23 cellular contexts compared by ENCODE assay signal in genomic region chr9:21583628-21584027, GRCh38.
A peak's percentile ranks its signal among the peaks of the same experiment; 100 is the strongest.
DNase-seq lines count a peak whose midpoint lies in the region; ATAC-seq, FAIRE-seq and TF ChIP-seq lines count a peak whose summit lies in the region.
"Had no signal": no experiment of that assay in that cellular context is flagged by ENCODE, and none has a peak within 500 bp of the region (broad histone marks: within the 10 kb centered on the region; RNA-seq: fewer than 3 reads in every experiment).

No MANE protein-coding gene starts in this region.

- no peaks in the 10 kb centered on the region for H3K27me3 Mint-ChIP-seq in astrocyte (ENCODE audit: low read depth, unreplicated experiment)

- H2BK120ac ChIP-seq in mesenchymal stem cell (ENCODE audit: low read depth, low read length): no peak overlapping the region

- no peak overlapping the region for H2BK12ac ChIP-seq in mesenchymal stem cell (ENCODE audit: low read length in 2 of 2)

- no peaks in the 10 kb centered on the region for H3K27me3 ChIP-seq in astrocyte (ENCODE audit: insufficient read depth, low read length)
- H3K27me3 ChIP-seq in mesenchymal stem cell (ENCODE audit: control insufficient read depth in 1 of 2, insufficient read depth in 1 of 2, low read length in 2 of 2): no peaks in the 10 kb centered on the region
- no peaks in the 10 kb centered on the region for H3K27me3 ChIP-seq in tibial nerve
- H3K27me3 ChIP-seq: Peyer's patch, SJCRH30 had no signal

- H3K79me1 ChIP-seq in mesenchymal stem cell (replicated peaks; ENCODE audit: low read length, poor library complexity, severe bottlenecking): peaks cover 1% of the 10 kb centered on the region

- no peak overlapping the region for H3K4me3 Mint-ChIP-seq in astrocyte (ENCODE audit: unreplicated experiment)
- H3K4me3 Mint-ChIP-seq: CD14-positive monocyte had no signal

- no peak overlapping the region for H3K18ac ChIP-seq in mesenchymal stem cell (ENCODE audit: low read depth in 1 of 2, low read length in 2 of 2)

- no peak overlapping the region for H3K23ac ChIP-seq in mesenchymal stem cell (ENCODE audit: low read length in 2 of 2)

- no peak overlapping the region for H4K91ac ChIP-seq in mesenchymal stem cell (ENCODE audit: low read length)

- H3K4me3 ChIP-seq in A549 (no peak overlapping the region), astrocyte (ENCODE audit: insufficient read depth, low read depth, low read length) (no peak overlapping the region), mesenchymal stem cell (ENCODE audit: insufficient read depth in 1 of 2, low read depth in 1 of 2, low read length in 2 of 2) (no peak overlapping the region), tibial nerve (no peak overlapping the region)
- H3K4me3 ChIP-seq: K562, Peyer's patch, SJCRH30 had no signal

- no peak overlapping the region for H2AK5ac ChIP-seq in mesenchymal stem cell (ENCODE audit: low read length, severe bottlenecking)

- H3K4me1 ChIP-seq in A549 (peaks cover 91% of the 10 kb centered on the region), astrocyte (ENCODE audit: insufficient read depth, low read length) (peaks cover 10% of the 10 kb centered on the region), mesenchymal stem cell (ENCODE audit: control insufficient read depth, insufficient read depth, low read depth, low read length) (peaks cover 2% of the 10 kb centered on the region), tibial nerve (no peaks in the 10 kb centered on the region)
- H3K4me1 ChIP-seq: SJCRH30 had no signal

- TF ChIP-seq POLR2A in A549 (IDR thresholded peaks at IDR 0.05; ENCODE audit: low read length): no peak
- TF ChIP-seq POLR2A in tibial nerve (IDR thresholded peaks at IDR 0.05): no peak

- TF ChIP-seq EP300 in A549 (IDR thresholded peaks at IDR 0.05): no peak
- TF ChIP-seq EP300 in tibial nerve (IDR thresholded peaks at IDR 0.05): no peak

- H2BK5ac ChIP-seq in mesenchymal stem cell (ENCODE audit: low read depth, low read length, poor library complexity, severe bottlenecking): no peak overlapping the region

- no peaks in the 10 kb centered on the region for H4K20me1 ChIP-seq in astrocyte (ENCODE audit: insufficient read depth, low read length)

- peak overlapping the region; percentile 96 for H3K4me2 ChIP-seq in A549
- H3K4me2 ChIP-seq in astrocyte (ENCODE audit: low read length): no peak overlapping the region
- no peak overlapping the region for H3K4me2 ChIP-seq in mesenchymal stem cell (ENCODE audit: low read length, poor library complexity, severe bottlenecking)

- TF ChIP-seq CTCF in A549 (IDR thresholded peaks at IDR 0.05) (no peak), astrocyte (IDR thresholded peaks at IDR 0.05; ENCODE audit: insufficient read depth, low read depth, low read length) (no peak), tibial nerve (IDR thresholded peaks at IDR 0.05) (no peak)

- TF ChIP-seq RAD21 in A549 (conservative IDR thresholded peaks at IDR 0.05 in 1 of 2, IDR thresholded peaks at IDR 0.05 in 1 of 2): no peak

- no peak overlapping the region for H3K4ac ChIP-seq in mesenchymal stem cell (ENCODE audit: low read depth in 1 of 2, low read length in 2 of 2)

- H3K79me2 ChIP-seq in astrocyte (ENCODE audit: insufficient read depth, low read length): peaks cover 85% of the 10 kb centered on the region

- no peaks in the 10 kb centered on the region for H3K36me3 ChIP-seq in astrocyte (ENCODE audit: insufficient read depth, low read length)
- no peaks in the 10 kb centered on the region for H3K36me3 ChIP-seq in mesenchymal stem cell (ENCODE audit: control insufficient read depth in 1 of 2, insufficient read depth in 2 of 2, low read depth in 1 of 2, low read length in 2 of 2)
- no peaks in the 10 kb centered on the region for H3K36me3 ChIP-seq in tibial nerve
- H3K36me3 ChIP-seq: Peyer's patch, SJCRH30 had no signal

- CTCF ChIA-PET in A549 (lab: Yijun Ruan, JAX): no interaction called here

- H3K9me3 Mint-ChIP-seq in astrocyte (ENCODE audit: unreplicated experiment): no peaks in the 10 kb centered on the region

- H2AFZ ChIP-seq in astrocyte (ENCODE audit: low read depth, low read length): no peak overlapping the region
- no peak overlapping the region for H2AFZ ChIP-seq in mesenchymal stem cell (ENCODE audit: low read depth, low read length)

- H3K27ac ChIP-seq in A549 (peak overlapping the region; percentile 93 to 97), astrocyte (ENCODE audit: low read depth, low read length) (no peak overlapping the region), mesenchymal stem cell (ENCODE audit: low read length, poor library complexity, severe bottlenecking) (no peak overlapping the region), tibial nerve (no peak overlapping the region)
- H3K27ac ChIP-seq: 22Rv1, Peyer's patch, SJCRH30 had no signal

- H3K27ac Mint-ChIP-seq in astrocyte (ENCODE audit: unreplicated experiment): no peak overlapping the region
- H3K27ac Mint-ChIP-seq: CD14-positive monocyte had no signal

- no peak for DNase-seq in A549 (ENCODE audit: low read depth in 1 of 2, low spot score in 1 of 2)
- DNase-seq in HT-29 (ENCODE audit: low spot score): peak; percentile 30
- peak; percentile 55 for DNase-seq in astrocyte (ENCODE audit: low read depth)
- DNase-seq in mesenchymal stem cell: no peak
- no peak for DNase-seq in tibial nerve (ENCODE audit: low spot score in 2 of 2)
- no peak for DNase-seq in Kasumi-1 (lab: John Stamatoyannopoulos, UW)
- DNase-seq: DMS53, GDM1, NCI-H1092 treated with DMSO at 0.1 percent for 48 hours, NCI-H146, NCI-H2029 treated with DMSO at 0.1 percent for 48 hours, NCI-H226, NCI-H510A treated with DMSO at 0.1 percent for 48 hours, NCI-H748 treated with DMSO at 0.1 percent for 48 hours, Peyer's patch, SJCRH30 had no signal

- no peak overlapping the region for H2BK15ac ChIP-seq in mesenchymal stem cell (ENCODE audit: low read depth, poor library complexity, severe bottlenecking)

- H3K14ac ChIP-seq in mesenchymal stem cell (ENCODE audit: low read length in 2 of 2): no peak overlapping the region

- POLR2A ChIA-PET in A549 (lab: Yijun Ruan, JAX): interaction anchor here (1.1 kb wide), 2 partner anchors 8 to 31 kb away, joined by 3 to 4 read pairs; no protein-coding TSS in a partner anchor

- H3K4me1 Mint-ChIP-seq in astrocyte (ENCODE audit: low read depth, unreplicated experiment): peaks cover 15% of the 10 kb centered on the region

- WGBS in A549 (ENCODE audit: missing lambda C conversion rate): 3% methylated on average over 3 of the region's 3 CpGs
- WGBS in mesenchymal stem cell: 90% methylated on average over 2 of the region's 3 CpGs
- WGBS in tibial nerve, 2 donors: 53 to 65% methylated on average over 3 of the region's 3 CpGs

- no peaks in the 10 kb centered on the region for H3K36me3 Mint-ChIP-seq in astrocyte (ENCODE audit: low read depth, unreplicated experiment)
- H3K36me3 Mint-ChIP-seq: CD14-positive monocyte had no signal

- H3K9me3 ChIP-seq in A549 (no peaks in the 10 kb centered on the region), astrocyte (ENCODE audit: insufficient read depth, low read depth, low read length) (no peaks in the 10 kb centered on the region), mesenchymal stem cell (ENCODE audit: control insufficient read depth, low read length) (no peaks in the 10 kb centered on the region), tibial nerve (no peaks in the 10 kb centered on the region)
- H3K9me3 ChIP-seq: Peyer's patch, SJCRH30 had no signal

- ATAC-seq in A549 (no peak), HG03159 (IDR thresholded peaks at IDR 0.05; ENCODE audit: unreplicated experiment) (no peak), GM18907 (IDR thresholded peaks at IDR 0.05; ENCODE audit: unreplicated experiment) (no peak)
- ATAC-seq: K562 had no signal

- FAIRE-seq in A549 (lab: Jason Lieb, UNC): no peak
- no peak for FAIRE-seq in astrocyte (lab: Jason Lieb, UNC)
- FAIRE-seq: D721Med, GM19239, K562 had no signal

- no peak overlapping the region for H4K8ac ChIP-seq in mesenchymal stem cell (ENCODE audit: low read length)

- H3K9ac ChIP-seq in astrocyte (ENCODE audit: low read length) (no peak overlapping the region), mesenchymal stem cell (ENCODE audit: low read length) (peak overlapping the region; percentile 53)

TF ChIP-seq in A549, 52 proteins besides CTCF, POLR2A, EP300 and RAD21:
- 0 out of 2 replicates have a peak, but pooled peaks have one; percentile 47 for TF ChIP-seq HOXA7 (CRISPR knock-in tag; IDR thresholded peaks at IDR 0.05)
- TF ChIP-seq ESRRA (IDR thresholded peaks at IDR 0.05; ENCODE audit: borderline replicate concordance, low read length): no peak
TF ChIP-seq in A549: peak in this region for 1.

Comparison
In these comparisons a context has a peak if more than half of its experiments do, and no peak if none do; other contexts are left out.
1. DNase-seq: peak in HT-29 (single experiment) and astrocyte (single experiment); none in A549 (0 of 2), mesenchymal stem cell (single experiment), tibial nerve (0 of 2) and Kasumi-1 (0 of 2).
2. H3K27ac ChIP-seq: peak in A549 (2 of 2); none in astrocyte (single experiment), mesenchymal stem cell (single experiment) and tibial nerve (0 of 4).